8 cellular contexts compared by ENCODE assay signal in the genomic region with DNA sequence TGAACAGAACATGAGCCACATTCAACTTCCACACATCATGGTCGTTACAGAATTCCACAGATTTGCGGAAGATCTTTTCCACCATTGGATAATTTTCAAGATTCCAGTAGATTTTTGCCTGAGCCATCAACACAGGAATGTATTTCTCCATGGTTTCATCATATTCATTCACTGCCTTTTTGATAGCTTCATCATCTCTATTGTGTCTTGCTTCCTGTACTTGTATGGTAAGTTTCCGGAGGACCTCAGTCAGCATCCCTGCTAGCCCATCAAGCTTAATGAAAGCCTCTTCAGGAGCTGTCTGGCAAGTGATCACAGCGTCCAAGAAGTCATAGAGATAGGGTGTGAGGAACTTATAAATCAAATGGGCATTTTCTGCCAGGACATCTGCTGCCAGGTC.
DNase-seq lines count a peak whose midpoint lies in the region; ATAC-seq, FAIRE-seq and TF ChIP-seq lines count a peak whose summit lies in the region.
"Not testable (repeated sequence)": the region's sequence is repeated elsewhere in the genome, so short reads cannot be mapped to it uniquely, and the experiment has no call there.

No MANE protein-coding gene starts in this region.

- not testable (repeated sequence) for H3K56ac ChIP-seq in H9 (ENCODE audit: insufficient read length, low read depth, low read length)

- H2BK5ac ChIP-seq in H9 (ENCODE audit: insufficient read length, low read length), result not testable (repeated sequence)

- intact Hi-C loops in CD4-positive, alpha-beta T cell (cut with DNase I, micrococcal nuclease), result loop anchor here in 1 of 2 experiments (5.0 to 10.0 kb wide), 5 partner anchors 159 to 1547 kb away; partner anchors contain the start of genes AGPS, LNPK and RBM45
- intact Hi-C loops in activated T-helper 1 cell treated with anti-CD3 and anti-CD28 coated beads, Interleukin-12 subunit alpha, Interleukin-12 subunit beta, Interleukin-2, Interleukin-4 antibody, amounts not matched to agents 30 ng/mL and 10 ng/mL and 1 ng/mL, durations not matched to agents 14 hours and 24 hours and 36 hours (cut with micrococcal nuclease), result loop anchor here (5.0 to 10.0 kb wide), 4 partner anchors 49 to 641 kb away; partner anchors contain the start of gene OSBPL6
- intact Hi-C loops in naive thymus-derived CD4-positive, alpha-beta T cell (cut with micrococcal nuclease), result loop anchor here (5.0 to 10.0 kb wide), 7 partner anchors 214 to 1287 kb away; partner anchors contain the start of genes MTX2 (in 1 of the 2) and RBM45 (in 1 of the 2)

- CTCF ChIA-PET in CD4-positive, alpha-beta T cell (lab: Charles Lee), result interaction anchor here (1.0 to 1.1 kb wide), 2 partner anchors 10 to 12 kb away, joined by 3 read pairs; no protein-coding TSS in a partner anchor
- CTCF ChIA-PET in naive thymus-derived CD4-positive, alpha-beta T cell (lab: Charles Lee), result not testable (repeated sequence)

- not testable (repeated sequence) for H2BK20ac ChIP-seq in H9 (ENCODE audit: low read depth, low read length, poor library complexity, severe bottlenecking)

- ATAC-seq in CD4-positive, alpha-beta T cell (ENCODE audit: poor library complexity); T-helper 17 cell; naive thymus-derived CD4-positive, alpha-beta T cell; stimulated activated effector memory CD8-positive, alpha-beta T cell treated with anti-CD3 and anti-CD28 coated beads, Interleukin-12 subunit alpha, Interleukin-12 subunit beta, amount 100 ng/mL, for 72 hours: not testable (repeated sequence)

- POLR2A ChIA-PET in CD4-positive, alpha-beta T cell (lab: Charles Lee), result interaction anchor here (1.5 kb wide), 1 partner anchor 10 kb away, joined by 5 read pairs; no protein-coding TSS in a partner anchor
- POLR2A ChIA-PET in naive thymus-derived CD4-positive, alpha-beta T cell (lab: Charles Lee), result not testable (repeated sequence)

- not testable (repeated sequence) for H3K27me3 ChIP-seq in CD4-positive, alpha-beta T cell (ENCODE audit: control insufficient read depth, insufficient read depth, low read length); H9 (ENCODE audit: insufficient read depth, low read length); bronchial epithelial cell (ENCODE audit: control insufficient read depth, insufficient read depth, low read length); naive thymus-derived CD4-positive, alpha-beta T cell (ENCODE audit: control insufficient read depth in 2 of 2, insufficient read depth in 2 of 2, low read length in 2 of 2)

- TF ChIP-seq CTCF in CD4-positive, alpha-beta T cell (IDR thresholded peaks at IDR 0.05); H9 (conservative IDR thresholded peaks at IDR 0.05); bronchial epithelial cell (IDR thresholded peaks at IDR 0.05; ENCODE audit: insufficient read depth, low read length, severe bottlenecking): not testable (repeated sequence)

- H3K9me3 Mint-ChIP-seq in CD4-positive, alpha-beta T cell; H9; activated T-helper 1 cell treated with anti-CD3 and anti-CD28 coated beads, Interleukin-12 subunit alpha, Interleukin-12 subunit beta, Interleukin-2, Interleukin-4 antibody, amounts not matched to agents 30 ng/mL and 10 ng/mL and 1 ng/mL, durations not matched to agents 14 hours and 24 hours and 36 hours; stimulated activated effector memory CD8-positive, alpha-beta T cell treated with anti-CD3 and anti-CD28 coated beads, Interleukin-12 subunit alpha, Interleukin-12 subunit beta, amount 100 ng/mL, for 72 hours: not testable (repeated sequence)
- peaks cover 0 to 12% (median 0%) of the 10 kb centered on the region in 11 donors for H3K9me3 Mint-ChIP-seq in naive thymus-derived CD4-positive, alpha-beta T cell

- H4K20me1 ChIP-seq in H9 (ENCODE audit: control insufficient read depth, insufficient read depth, insufficient read length), result not testable (repeated sequence)

- not testable (repeated sequence) for H3K23ac ChIP-seq in H9 (ENCODE audit: insufficient read length, low read depth, low read length)

- H3K27me3 Mint-ChIP-seq in CD4-positive, alpha-beta T cell; H9 (ENCODE audit: low read depth); activated T-helper 1 cell treated with anti-CD3 and anti-CD28 coated beads, Interleukin-12 subunit alpha, Interleukin-12 subunit beta, Interleukin-2, Interleukin-4 antibody, amounts not matched to agents 30 ng/mL and 10 ng/mL and 1 ng/mL, durations not matched to agents 14 hours and 24 hours and 36 hours (ENCODE audit: insufficient read depth): not testable (repeated sequence)
- H3K27me3 Mint-ChIP-seq in T-helper 17 cell, result peaks cover 10% of the 10 kb centered on the region
- H3K27me3 Mint-ChIP-seq in naive thymus-derived CD4-positive, alpha-beta T cell, result peaks cover 0 to 12% (median 0%) of the 10 kb centered on the region in 5 donors

- not testable (repeated sequence) for H4K91ac ChIP-seq in H9 (ENCODE audit: insufficient read length, low read depth, low read length)

- peaks cover 13% of the 10 kb centered on the region for H3K36me3 Mint-ChIP-seq in CD4-positive, alpha-beta T cell (ENCODE audit: low read depth)
- H3K36me3 Mint-ChIP-seq in H9 (ENCODE audit: insufficient read depth in 1 of 3, low read depth in 3 of 3); T-helper 17 cell (ENCODE audit: low read depth); activated T-helper 1 cell treated with anti-CD3 and anti-CD28 coated beads, Interleukin-12 subunit alpha, Interleukin-12 subunit beta, Interleukin-2, Interleukin-4 antibody, amounts not matched to agents 30 ng/mL and 10 ng/mL and 1 ng/mL, durations not matched to agents 14 hours and 24 hours and 36 hours (ENCODE audit: low read depth); naive thymus-derived CD4-positive, alpha-beta T cell: not testable (repeated sequence)
- H3K36me3 Mint-ChIP-seq in stimulated activated effector memory CD8-positive, alpha-beta T cell treated with anti-CD3 and anti-CD28 coated beads, Interleukin-12 subunit alpha, Interleukin-12 subunit beta, amount 100 ng/mL, for 72 hours, result peaks cover 15% of the 10 kb centered on the region

- H3K18ac ChIP-seq in H9 (ENCODE audit: insufficient read length, low read depth, low read length), result not testable (repeated sequence)

- not testable (repeated sequence) for H2BK15ac ChIP-seq in H9 (ENCODE audit: low read depth, low read length)

- not testable (repeated sequence) for H3K9ac ChIP-seq in H9 (ENCODE audit: extremely low read depth, insufficient read length, low read length)

- not testable (repeated sequence) for H4K8ac ChIP-seq in H9 (replicated peaks; ENCODE audit: insufficient read length, low read depth, low read length)

- H3K27ac ChIP-seq in CD4-positive, alpha-beta T cell (ENCODE audit: low read depth, low read length); H9 (ENCODE audit: insufficient read length, low read depth, low read length); naive thymus-derived CD4-positive, alpha-beta T cell (ENCODE audit: low read depth, low read length): not testable (repeated sequence)
- peak overlapping the region; percentile 49 for H3K27ac ChIP-seq in epithelial cell of prostate

- peak overlapping the region; percentile 11 for H3K27ac Mint-ChIP-seq in CD4-positive, alpha-beta T cell
- H3K27ac Mint-ChIP-seq in H9; activated T-helper 1 cell treated with anti-CD3 and anti-CD28 coated beads, Interleukin-12 subunit alpha, Interleukin-12 subunit beta, Interleukin-2, Interleukin-4 antibody, amounts not matched to agents 30 ng/mL and 10 ng/mL and 1 ng/mL, durations not matched to agents 14 hours and 24 hours and 36 hours: not testable (repeated sequence)
- peak overlapping the region; percentile 100 for H3K27ac Mint-ChIP-seq in T-helper 17 cell
- H3K27ac Mint-ChIP-seq in naive thymus-derived CD4-positive, alpha-beta T cell, result peak overlapping the region in 7 of 9 donors; percentile 9 to 99 (median 79)
- peak overlapping the region; percentile 26 for H3K27ac Mint-ChIP-seq in stimulated activated effector memory CD8-positive, alpha-beta T cell treated with anti-CD3 and anti-CD28 coated beads, Interleukin-12 subunit alpha, Interleukin-12 subunit beta, amount 100 ng/mL, for 72 hours

- not testable (repeated sequence) for DNase-seq in CD4-positive, alpha-beta T cell; H9; T-helper 17 cell; activated T-helper 1 cell treated with anti-CD3 and anti-CD28 coated beads, Interleukin-12 subunit alpha, Interleukin-12 subunit beta, Interleukin-2, Interleukin-4 antibody, amounts not matched to agents 30 ng/mL and 10 ng/mL and 1 ng/mL, durations not matched to agents 14 hours and 24 hours and 36 hours (ENCODE audit: low spot score); bronchial epithelial cell (ENCODE audit: low read depth); epithelial cell of prostate (ENCODE audit: low read depth, low spot score); naive thymus-derived CD4-positive, alpha-beta T cell; stimulated activated effector memory CD8-positive, alpha-beta T cell treated with anti-CD3 and anti-CD28 coated beads, Interleukin-12 subunit alpha, Interleukin-12 subunit beta, amount 100 ng/mL, for 72 hours (ENCODE audit: low spot score in 2 of 2)

- H3K4ac ChIP-seq in H9 (ENCODE audit: low read depth, low read length), result not testable (repeated sequence)

- not testable (repeated sequence) for H3K4me3 ChIP-seq in bronchial epithelial cell (ENCODE audit: low read depth, low read length); naive thymus-derived CD4-positive, alpha-beta T cell (ENCODE audit: low read length)

- WGBS in H9 (ENCODE audit: extremely low coverage, insufficient read length, low lambda C conversion rate), result no CpG with 5 or more reads among the region's 4 CpGs

- not testable (repeated sequence) for H2AK5ac ChIP-seq in H9 (ENCODE audit: insufficient read length, low read length)

- not testable (repeated sequence) for H2BK12ac ChIP-seq in H9 (ENCODE audit: insufficient read length, low read depth, low read length)

- not testable (repeated sequence) for H3K23me2 ChIP-seq in H9 (ENCODE audit: insufficient read length, low read depth, low read length, poor library complexity, severe bottlenecking)

- not testable (repeated sequence) for H3K36me3 ChIP-seq in bronchial epithelial cell (ENCODE audit: control insufficient read depth, insufficient read depth, low read length); naive thymus-derived CD4-positive, alpha-beta T cell (ENCODE audit: control insufficient read depth in 2 of 3, insufficient read depth in 3 of 3, low read length in 3 of 3)

- not testable (repeated sequence) for H3K4me1 ChIP-seq in H9 (ENCODE audit: insufficient read depth, low read length); naive thymus-derived CD4-positive, alpha-beta T cell (ENCODE audit: control insufficient read depth in 2 of 2, insufficient read depth in 2 of 2, low read length in 2 of 2)

- not testable (repeated sequence) for H4K5ac ChIP-seq in H9 (ENCODE audit: insufficient read length, low read depth, low read length)

- not testable (repeated sequence) for H2AFZ ChIP-seq in H9 (ENCODE audit: low read length)

- not testable (repeated sequence) for H3K14ac ChIP-seq in H9 (ENCODE audit: insufficient read depth, low read length)

- not testable (repeated sequence) for H3K9me3 ChIP-seq in CD4-positive, alpha-beta T cell (ENCODE audit: control insufficient read depth, low read length); H9 (ENCODE audit: control insufficient read depth, low read depth, low read length); T-helper 17 cell (ENCODE audit: control insufficient read depth, low read length, poor library complexity, severe bottlenecking); naive thymus-derived CD4-positive, alpha-beta T cell (ENCODE audit: control insufficient read depth in 2 of 3, low read length in 3 of 3)

- FAIRE-seq in bronchial epithelial cell (lab: Jason Lieb, UNC), result peak; percentile 28

- H2BK120ac ChIP-seq in H9 (ENCODE audit: low read depth, low read length, poor library complexity, severe bottlenecking), result not testable (repeated sequence)

- not testable (repeated sequence) for H3K79me1 ChIP-seq in H9 (ENCODE audit: insufficient read depth, low read depth, low read length, poor library complexity, severe bottlenecking)

- H3K4me2 ChIP-seq in H9 (ENCODE audit: insufficient read depth, insufficient read length, low read length), result not testable (repeated sequence)

- H3T11ph ChIP-seq in H9 (ENCODE audit: low read length), result not testable (repeated sequence)

- H3K4me3 Mint-ChIP-seq in CD4-positive, alpha-beta T cell, result peak overlapping the region; percentile 77
- H3K4me3 Mint-ChIP-seq in H9, result peak overlapping the region; percentile 28 to 34; a peak in 3 of 5 replicates
- H3K4me3 Mint-ChIP-seq in T-helper 17 cell; stimulated activated effector memory CD8-positive, alpha-beta T cell treated with anti-CD3 and anti-CD28 coated beads, Interleukin-12 subunit alpha, Interleukin-12 subunit beta, amount 100 ng/mL, for 72 hours: not testable (repeated sequence)
- peak overlapping the region; percentile 95 for H3K4me3 Mint-ChIP-seq in activated T-helper 1 cell treated with anti-CD3 and anti-CD28 coated beads, Interleukin-12 subunit alpha, Interleukin-12 subunit beta, Interleukin-2, Interleukin-4 antibody, amounts not matched to agents 30 ng/mL and 10 ng/mL and 1 ng/mL, durations not matched to agents 14 hours and 24 hours and 36 hours
- peak overlapping the region in 6 of 10 donors; percentile 10 to 66 (median 49) for H3K4me3 Mint-ChIP-seq in naive thymus-derived CD4-positive, alpha-beta T cell

- peaks cover 17% of the 10 kb centered on the region for H3K4me1 Mint-ChIP-seq in CD4-positive, alpha-beta T cell (ENCODE audit: low read depth)
- H3K4me1 Mint-ChIP-seq in H9, T-helper 17 cell: not testable (repeated sequence)
- peaks cover 26% of the 10 kb centered on the region for H3K4me1 Mint-ChIP-seq in activated T-helper 1 cell treated with anti-CD3 and anti-CD28 coated beads, Interleukin-12 subunit alpha, Interleukin-12 subunit beta, Interleukin-2, Interleukin-4 antibody, amounts not matched to agents 30 ng/mL and 10 ng/mL and 1 ng/mL, durations not matched to agents 14 hours and 24 hours and 36 hours (ENCODE audit: low read depth)
- H3K4me1 Mint-ChIP-seq in naive thymus-derived CD4-positive, alpha-beta T cell, result peaks cover 4 to 39% (median 14%) of the 10 kb centered on the region in 7 donors
- peaks cover 15% of the 10 kb centered on the region for H3K4me1 Mint-ChIP-seq in stimulated activated effector memory CD8-positive, alpha-beta T cell treated with anti-CD3 and anti-CD28 coated beads, Interleukin-12 subunit alpha, Interleukin-12 subunit beta, amount 100 ng/mL, for 72 hours

- H3K79me2 ChIP-seq in H9 (ENCODE audit: insufficient read depth, low read length), result not testable (repeated sequence)
